In the genomic region with DNA sequence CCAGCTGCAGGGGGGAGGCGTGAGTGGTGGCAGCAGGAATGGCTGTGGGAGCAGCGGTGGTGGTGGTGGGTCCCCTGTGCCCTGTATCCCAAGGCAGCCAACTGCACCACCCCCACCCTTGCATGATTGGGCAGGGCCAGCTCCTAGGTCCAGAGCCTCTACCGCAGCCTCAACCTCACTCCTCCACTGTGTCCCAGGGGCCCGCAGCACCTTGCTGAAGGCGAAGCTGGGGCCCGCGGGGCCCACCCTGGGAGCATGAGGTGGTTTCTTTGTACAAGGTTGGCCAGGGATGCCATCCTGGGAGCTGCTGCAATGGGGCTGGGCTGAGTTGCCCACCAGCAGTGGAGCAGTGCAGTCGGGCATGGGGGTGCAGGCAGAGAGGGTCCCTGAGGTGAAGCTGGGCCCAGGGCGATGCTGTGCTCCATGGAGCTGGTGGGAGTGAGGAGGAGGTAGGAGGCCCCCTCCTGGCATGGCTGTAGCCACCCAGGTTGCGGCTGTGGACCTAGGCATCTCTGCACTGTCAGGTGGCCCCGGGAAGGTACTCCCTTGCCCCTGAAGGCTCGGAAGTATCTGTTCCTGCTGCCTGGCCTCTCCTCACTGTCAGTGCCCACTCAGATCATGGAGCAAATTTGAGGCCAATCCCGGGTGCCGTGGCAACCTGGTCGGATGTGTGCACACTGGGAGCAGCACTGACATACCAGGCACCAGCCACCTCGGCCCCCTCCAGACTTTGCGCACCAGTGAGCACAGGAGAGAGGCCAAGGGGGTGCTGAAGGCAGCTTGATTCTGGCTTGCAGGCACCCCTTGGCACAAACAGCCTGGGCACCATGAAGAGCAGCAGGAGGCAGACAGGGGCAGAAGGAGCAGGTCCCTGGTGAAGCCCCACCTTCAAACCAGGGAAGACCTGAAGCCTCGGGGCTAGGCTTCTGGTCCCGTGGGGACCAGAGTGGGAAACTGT, we compare ENCODE assay signal across 14 cellular contexts.
DNase-seq lines count a peak whose midpoint lies in the region; ATAC-seq and TF ChIP-seq lines count a peak whose summit lies in the region.
"Had no signal": no experiment of that assay in that cellular context is flagged by ENCODE, and none has a peak within 500 bp of the region (broad histone marks: within the 10 kb centered on the region; RNA-seq: fewer than 3 reads in every experiment).

No MANE protein-coding gene starts in this region.

- H3K27me3 ChIP-seq in RWPE2 (ENCODE audit: insufficient read depth, poor library complexity, severe bottlenecking) (no peaks in the 10 kb centered on the region), aorta (ENCODE audit: control insufficient read depth in 1 of 2, insufficient read depth in 2 of 2, low read length in 1 of 2) (no peaks in the 10 kb centered on the region)
- H3K27me3 ChIP-seq: BE2C had no signal

- intact Hi-C loops in aorta (cut with DNase I) = no loop called here

- H3K36me3 Mint-ChIP-seq in chondrocyte (ENCODE audit: low read depth) = no peaks in the 10 kb centered on the region
- no peaks in the 10 kb centered on the region for H3K36me3 Mint-ChIP-seq in stimulated activated memory B cell treated with anti-CD40 and anti-IgM and Interleukin-4, amounts not matched to agents 10 μg/mL and 1 μg/mL and 100 μg/mL, for 72 hours
- H3K36me3 Mint-ChIP-seq: CD4-positive, alpha-beta memory T cell had no signal

- no peak overlapping the region for H3K4me3 ChIP-seq in RWPE2 (ENCODE audit: severe bottlenecking)
- no peak overlapping the region for H3K4me3 ChIP-seq in aorta (ENCODE audit: low read length in 2 of 2)
- H3K4me3 ChIP-seq: A549, GM12878, GM23248 had no signal

- H3K9me3 ChIP-seq in RWPE2 (ENCODE audit: severe bottlenecking) (no peaks in the 10 kb centered on the region), aorta (ENCODE audit: control insufficient read depth, low read length) (no peaks in the 10 kb centered on the region)
- H3K9me3 ChIP-seq: A549, BE2C had no signal

- TF ChIP-seq CTCF in RWPE2 (IDR thresholded peaks at IDR 0.05; ENCODE audit: poor library complexity, severe bottlenecking) = no peak
- TF ChIP-seq CTCF in chondrocyte (IDR thresholded peaks at IDR 0.05) = no peak

- no peak for ATAC-seq in RWPE2 (ENCODE audit: low read depth)
- peak; percentile 9 for ATAC-seq in stimulated activated memory B cell treated with anti-CD40 and anti-IgM and Interleukin-4, amounts not matched to agents 10 μg/mL and 1 μg/mL and 100 μg/mL, for 72 hours
- peak; percentile 34 for ATAC-seq in aorta (ENCODE audit: low FRiP score)
- ATAC-seq in GM21447 (IDR thresholded peaks at IDR 0.05; ENCODE audit: unreplicated experiment) = no peak
- ATAC-seq: A549, GM12878, HCT116 had no signal

- no peaks in the 10 kb centered on the region for H3K9me3 Mint-ChIP-seq in chondrocyte (ENCODE audit: low read depth)
- H3K9me3 Mint-ChIP-seq in stimulated activated memory B cell treated with anti-CD40 and anti-IgM and Interleukin-4, amounts not matched to agents 10 μg/mL and 1 μg/mL and 100 μg/mL, for 72 hours = no peaks in the 10 kb centered on the region
- H3K9me3 Mint-ChIP-seq: CD4-positive, alpha-beta memory T cell had no signal

- no peak overlapping the region for H3K27ac ChIP-seq in RWPE2 (ENCODE audit: poor library complexity, severe bottlenecking)
- no peak overlapping the region for H3K27ac ChIP-seq in aorta (ENCODE audit: low read depth in 1 of 2, low read length in 2 of 2)
- H3K27ac ChIP-seq: A549, C4-2B, GM23248 had no signal

- H3K4me1 Mint-ChIP-seq in chondrocyte (ENCODE audit: low read depth) = no peaks in the 10 kb centered on the region
- H3K4me1 Mint-ChIP-seq in stimulated activated memory B cell treated with anti-CD40 and anti-IgM and Interleukin-4, amounts not matched to agents 10 μg/mL and 1 μg/mL and 100 μg/mL, for 72 hours = no peaks in the 10 kb centered on the region
- H3K4me1 Mint-ChIP-seq: CD4-positive, alpha-beta memory T cell had no signal

- 91 to 95% methylated on average over 19 of the region's 19 CpGs for WGBS in aorta, 2 donors

- no peak overlapping the region for H3K27ac Mint-ChIP-seq in chondrocyte (ENCODE audit: unreplicated experiment)
- no peak overlapping the region for H3K27ac Mint-ChIP-seq in stimulated activated memory B cell treated with anti-CD40 and anti-IgM and Interleukin-4, amounts not matched to agents 10 μg/mL and 1 μg/mL and 100 μg/mL, for 72 hours
- H3K27ac Mint-ChIP-seq: CD4-positive, alpha-beta memory T cell had no signal

- peaks cover 8% of the 10 kb centered on the region for H3K4me1 ChIP-seq in RWPE2 (ENCODE audit: insufficient read depth, poor library complexity, severe bottlenecking)
- no peaks in the 10 kb centered on the region for H3K4me1 ChIP-seq in aorta (ENCODE audit: control insufficient read depth in 1 of 2, insufficient read depth in 2 of 2, low read length in 2 of 2)
- H3K4me1 ChIP-seq: A549, BE2C had no signal

- H3K27me3 Mint-ChIP-seq in chondrocyte (ENCODE audit: low read depth) = no peaks in the 10 kb centered on the region
- peaks cover 5% of the 10 kb centered on the region for H3K27me3 Mint-ChIP-seq in stimulated activated memory B cell treated with anti-CD40 and anti-IgM and Interleukin-4, amounts not matched to agents 10 μg/mL and 1 μg/mL and 100 μg/mL, for 72 hours

- H3K4me3 Mint-ChIP-seq in chondrocyte (ENCODE audit: unreplicated experiment) = no peak overlapping the region
- H3K4me3 Mint-ChIP-seq in stimulated activated memory B cell treated with anti-CD40 and anti-IgM and Interleukin-4, amounts not matched to agents 10 μg/mL and 1 μg/mL and 100 μg/mL, for 72 hours = no peak overlapping the region
- H3K4me3 Mint-ChIP-seq: CD4-positive, alpha-beta memory T cell had no signal

- H3K36me3 ChIP-seq in RWPE2 (ENCODE audit: low read depth) = no peaks in the 10 kb centered on the region
- H3K36me3 ChIP-seq in aorta (ENCODE audit: control insufficient read depth in 1 of 2, insufficient read depth in 2 of 2, low read length in 1 of 2) = no peaks in the 10 kb centered on the region
- H3K36me3 ChIP-seq: BE2C had no signal

- peak; percentile 42 for DNase-seq in RWPE2 (ENCODE audit: low spot score)
- peak; percentile 82 for DNase-seq in chondrocyte (ENCODE audit: low spot score)
- DNase-seq in aorta = no peak
- DNase-seq in amniotic stem cell (lab: John Stamatoyannopoulos, UW) = no peak
- DNase-seq: BE2C; CD4-positive, alpha-beta memory T cell; DMS79; GM23248 had no signal

Comparison
In these comparisons a context has a peak if more than half of its experiments do, and no peak if none do; other contexts are left out.
1. ATAC-seq: peak in stimulated activated memory B cell treated with anti-CD40 and anti-IgM and Interleukin-4, amounts not matched to agents 10 μg/mL and 1 μg/mL and 100 μg/mL, for 72 hours (single experiment) and aorta (single experiment); none in RWPE2 (single experiment) and GM21447 (single experiment).
2. DNase-seq: peak in RWPE2 (single experiment) and chondrocyte (single experiment); none in aorta (0 of 2) and amniotic stem cell (single experiment).